Comparison of ENCODE assay signal across 12 cellular contexts in the genomic region with DNA sequence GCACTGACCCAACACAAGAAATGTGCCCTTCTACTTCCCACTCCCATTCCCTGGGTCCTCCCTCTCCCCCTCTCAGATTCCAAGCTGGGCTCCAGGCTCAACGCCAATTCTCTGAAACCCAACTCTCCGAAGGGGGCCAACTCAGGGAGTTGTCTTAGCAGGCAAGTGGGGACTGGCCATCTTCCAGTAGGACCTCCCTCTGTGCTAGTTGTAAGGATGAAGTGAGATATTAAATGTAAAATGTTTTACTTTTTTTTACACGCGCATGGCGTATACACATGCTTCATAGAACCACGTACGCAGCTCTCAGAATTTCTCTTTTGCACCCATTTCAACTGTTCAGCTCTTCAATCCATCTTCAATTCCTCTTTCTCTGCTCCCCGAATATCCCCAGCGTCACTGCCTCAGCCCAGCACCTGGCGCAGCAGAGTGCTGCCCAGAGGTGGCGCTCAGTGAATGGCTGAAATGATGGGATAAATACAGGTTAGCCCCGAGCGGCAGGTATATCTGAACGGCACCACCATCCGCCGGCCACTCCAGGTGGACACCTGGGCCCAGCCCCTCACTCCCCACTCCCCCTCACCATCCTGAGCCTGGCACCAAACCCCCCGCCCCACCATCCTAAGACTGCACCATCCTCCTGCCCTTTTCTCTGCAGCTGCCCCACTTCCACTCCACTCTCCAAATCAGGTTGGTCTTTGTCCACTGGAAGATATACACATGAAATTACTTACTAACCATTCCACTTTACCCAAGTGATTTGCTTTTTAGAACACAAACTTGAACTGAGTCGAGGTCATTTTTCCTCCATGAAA. TPM values are rescaled to one million over a fixed set of nuclear protein-coding genes. Genes with fewer than 3 reads are reported as not detected.
DNase-seq lines count a peak whose midpoint lies in the region; ATAC-seq, FAIRE-seq and TF ChIP-seq lines count a peak whose summit lies in the region.
"Had no signal": no experiment of that assay in that cellular context is flagged by ENCODE, and none has a peak within 500 bp of the region (broad histone marks: within the 10 kb centered on the region; RNA-seq: fewer than 3 reads in every experiment).

No MANE protein-coding gene starts in this region.

- no peak for FAIRE-seq in keratinocyte (lab: Jason Lieb, UNC)

- H3K9me2 ChIP-seq in SK-N-SH, result no peaks in the 10 kb centered on the region

- peaks cover 41% of the 10 kb centered on the region for H3K27me3 ChIP-seq in SK-N-SH (ENCODE audit: insufficient read depth)
- H3K27me3 ChIP-seq in keratinocyte (ENCODE audit: control insufficient read depth, extremely low read depth, insufficient read depth, low read length), result peaks cover 45% of the 10 kb centered on the region
- H3K27me3 ChIP-seq: vagina had no signal

- no peak overlapping the region for H3K4me3 Mint-ChIP-seq in activated naive CD8-positive, alpha-beta T cell
- H3K4me3 Mint-ChIP-seq in activated naive CD8-positive, alpha-beta T cell treated with anti-CD3 and anti-CD28 coated beads, Interleukin-2, amount 50 U/mL, for 24 hours, result no peak overlapping the region
- no peak overlapping the region for H3K4me3 Mint-ChIP-seq in activated CD8-positive, alpha-beta T cell treated with anti-CD3 and anti-CD28 coated beads for 36 hours

- H3K4me1 ChIP-seq in SK-N-SH (ENCODE audit: control insufficient read depth in 1 of 2, insufficient read depth in 2 of 2, low read depth in 1 of 2, low read length in 1 of 2) (peaks cover 0 to 21% of the 10 kb centered on the region in 2 experiments; a peak in 2 of 4 replicates), keratinocyte (ENCODE audit: control insufficient read depth, extremely low read depth, insufficient read depth, low read length) (no peaks in the 10 kb centered on the region)

- H3K4me2 ChIP-seq in SK-N-SH (no peak overlapping the region), keratinocyte (ENCODE audit: control insufficient read depth, extremely low read depth, insufficient read depth, low read depth, low read length) (no peak overlapping the region)

- 75% methylated on average over 18 of the region's 18 CpGs for WGBS in SK-N-SH (ENCODE audit: low lambda C conversion rate)

- dilution Hi-C loops in keratinocyte (cut with MboI; ENCODE audit: extremely low pct_ligation_motif_present, low sequenced_read_pairs), result no loop called here

- H3K36me3 Mint-ChIP-seq in activated naive CD8-positive, alpha-beta T cell, result no peaks in the 10 kb centered on the region
- H3K36me3 Mint-ChIP-seq in activated naive CD8-positive, alpha-beta T cell treated with anti-CD3 and anti-CD28 coated beads, Interleukin-2, amount 50 U/mL, for 24 hours (ENCODE audit: low read depth), result no peaks in the 10 kb centered on the region
- H3K36me3 Mint-ChIP-seq in activated CD8-positive, alpha-beta T cell treated with anti-CD3 and anti-CD28 coated beads for 36 hours (ENCODE audit: low read depth), result no peaks in the 10 kb centered on the region

- H3K4me3 ChIP-seq in SK-N-SH (ENCODE audit: low read depth in 2 of 2, low read length in 1 of 2), result no peak overlapping the region
- no peak overlapping the region for H3K4me3 ChIP-seq in keratinocyte (ENCODE audit: control insufficient read depth in 2 of 3, extremely low read depth in 1 of 3, insufficient read depth in 2 of 3, low read depth in 1 of 3, low read length in 3 of 3)
- H3K4me3 ChIP-seq: heart left ventricle, vagina had no signal

- intact Hi-C loops in activated CD8-positive, alpha-beta T cell treated with anti-CD3 and anti-CD28 coated beads for 36 hours (cut with micrococcal nuclease), result no loop called here

- no peaks in the 10 kb centered on the region for H3K36me3 ChIP-seq in SK-N-SH (replicated peaks in 1 of 2; ENCODE audit: control insufficient read depth in 1 of 2, insufficient read depth in 2 of 2, low read length in 1 of 2)
- no peaks in the 10 kb centered on the region for H3K36me3 ChIP-seq in keratinocyte (ENCODE audit: control insufficient read depth in 2 of 2, extremely low read depth in 1 of 2, insufficient read depth in 2 of 2, low read length in 2 of 2)
- H3K36me3 ChIP-seq: heart left ventricle, vagina had no signal

- no peaks in the 10 kb centered on the region for H3K9me3 Mint-ChIP-seq in activated naive CD8-positive, alpha-beta T cell (ENCODE audit: low read depth)
- no peaks in the 10 kb centered on the region for H3K9me3 Mint-ChIP-seq in activated naive CD8-positive, alpha-beta T cell treated with anti-CD3 and anti-CD28 coated beads, Interleukin-2, amount 50 U/mL, for 24 hours
- H3K9me3 Mint-ChIP-seq in activated CD8-positive, alpha-beta T cell treated with anti-CD3 and anti-CD28 coated beads for 36 hours, result no peaks in the 10 kb centered on the region

- CTCF ChIA-PET in SK-N-SH (lab: Yijun Ruan, JAX), result interaction anchor here (0.7 to 4.6 kb wide), 14 partner anchors 7 to 187 kb away, joined by 3 to 20 read pairs (median 4); no protein-coding TSS in a partner anchor
- CTCF ChIA-PET in activated CD8-positive, alpha-beta T cell treated with anti-CD3 and anti-CD28 coated beads for 36 hours (lab: Charles Lee), result interaction anchor here (1.3 kb wide), 1 partner anchor 372 kb away, joined by 3 read pairs; no protein-coding TSS in a partner anchor

- no peak overlapping the region for H3K9ac ChIP-seq in SK-N-SH
- H3K9ac ChIP-seq in keratinocyte (ENCODE audit: control insufficient read depth, extremely low read depth, insufficient read depth, low read length), result no peak overlapping the region

- peaks cover 17% of the 10 kb centered on the region for H3K4me1 Mint-ChIP-seq in activated naive CD8-positive, alpha-beta T cell (ENCODE audit: low read depth)
- peaks cover 9% of the 10 kb centered on the region for H3K4me1 Mint-ChIP-seq in activated naive CD8-positive, alpha-beta T cell treated with anti-CD3 and anti-CD28 coated beads, Interleukin-2, amount 50 U/mL, for 24 hours
- peaks cover 8% of the 10 kb centered on the region for H3K4me1 Mint-ChIP-seq in activated CD8-positive, alpha-beta T cell treated with anti-CD3 and anti-CD28 coated beads for 36 hours (ENCODE audit: low read depth)

- no peak for TF ChIP-seq EP300 in SK-N-SH (IDR thresholded peaks at IDR 0.05; ENCODE audit: borderline replicate concordance in 1 of 2, low read depth in 1 of 2, low read length in 1 of 2)

- POLR2A ChIA-PET in SK-N-SH (lab: Yijun Ruan, JAX), result interaction anchor here (1.3 to 1.5 kb wide), 3 partner anchors 29 to 42 kb away, joined by 3 to 6 read pairs (median 3); no protein-coding TSS in a partner anchor
- POLR2A ChIA-PET in activated CD8-positive, alpha-beta T cell treated with anti-CD3 and anti-CD28 coated beads for 36 hours (lab: Charles Lee), result no interaction called here

- no peak for DNase-seq in activated naive CD8-positive, alpha-beta T cell treated with anti-CD3 and anti-CD28 coated beads, Interleukin-2, amount 50 U/mL, for 24 hours
- DNase-seq in SK-N-SH (no peak), keratinocyte (ENCODE audit: low read depth, low spot score) (no peak), hypothalamus (lab: John Stamatoyannopoulos, UW) (no peak)
- no peak for DNase-seq in activated CD8-positive, alpha-beta T cell treated with anti-CD3 and anti-CD28 coated beads for 36 hours
- DNase-seq: activated CD8-positive, alpha-beta memory T cell treated with anti-CD3 and anti-CD28 coated beads, Interleukin-2, amount 50 U/mL, for 48 hours; heart left ventricle; NCI-H1436 treated with DMSO at 0.1 percent for 48 hours had no signal

- H2AFZ ChIP-seq in SK-N-SH (ENCODE audit: low read depth) (no peak overlapping the region), keratinocyte (ENCODE audit: control insufficient read depth, low read length) (no peak overlapping the region)

- H4K20me1 ChIP-seq in SK-N-SH (ENCODE audit: insufficient read depth), result no peaks in the 10 kb centered on the region
- no peaks in the 10 kb centered on the region for H4K20me1 ChIP-seq in keratinocyte (ENCODE audit: control insufficient read depth, extremely low read depth, insufficient read depth, low read length)

- no peaks in the 10 kb centered on the region for H3K9me1 ChIP-seq in keratinocyte (ENCODE audit: control insufficient read depth, extremely low read depth, insufficient read depth, low read length)

- H3K27ac Mint-ChIP-seq in activated naive CD8-positive, alpha-beta T cell, result peak overlapping the region; percentile 16
- H3K27ac Mint-ChIP-seq in activated naive CD8-positive, alpha-beta T cell treated with anti-CD3 and anti-CD28 coated beads, Interleukin-2, amount 50 U/mL, for 24 hours, result no peak overlapping the region
- no peak overlapping the region for H3K27ac Mint-ChIP-seq in activated CD8-positive, alpha-beta T cell treated with anti-CD3 and anti-CD28 coated beads for 36 hours

- no peaks in the 10 kb centered on the region for H3K79me2 ChIP-seq in SK-N-SH (ENCODE audit: insufficient read depth)
- H3K79me2 ChIP-seq in keratinocyte (ENCODE audit: control insufficient read depth, insufficient read depth, low read length), result no peaks in the 10 kb centered on the region

- H3K9me3 ChIP-seq in SK-N-SH (no peaks in the 10 kb centered on the region), keratinocyte (ENCODE audit: control insufficient read depth, low read depth, low read length) (no peaks in the 10 kb centered on the region)
- H3K9me3 ChIP-seq: heart left ventricle, vagina had no signal

- ATAC-seq in activated naive CD8-positive, alpha-beta T cell treated with anti-CD3 and anti-CD28 coated beads, Interleukin-2, amount 50 U/mL, for 24 hours, result no peak
- ATAC-seq in GM18867 (IDR thresholded peaks at IDR 0.05; ENCODE audit: unreplicated experiment) (no peak), GM21423 (IDR thresholded peaks at IDR 0.05; ENCODE audit: unreplicated experiment) (no peak)
- no peak for ATAC-seq in activated CD8-positive, alpha-beta T cell treated with anti-CD3 and anti-CD28 coated beads for 36 hours

- no peaks in the 10 kb centered on the region for H3F3A ChIP-seq in SK-N-SH (replicated peaks; ENCODE audit: insufficient read depth)

- no peak overlapping the region for H3K27ac ChIP-seq in SK-N-SH (ENCODE audit: low read depth in 2 of 2, low read length in 1 of 2)
- H3K27ac ChIP-seq in keratinocyte (ENCODE audit: control insufficient read depth, insufficient read depth, low read length), result no peak overlapping the region
- H3K27ac ChIP-seq: heart left ventricle, vagina had no signal

- H3K27me3 Mint-ChIP-seq in activated naive CD8-positive, alpha-beta T cell, result peaks cover 12% of the 10 kb centered on the region
- H3K27me3 Mint-ChIP-seq in activated naive CD8-positive, alpha-beta T cell treated with anti-CD3 and anti-CD28 coated beads, Interleukin-2, amount 50 U/mL, for 24 hours, result peaks cover 38% of the 10 kb centered on the region
- peaks cover 27% of the 10 kb centered on the region for H3K27me3 Mint-ChIP-seq in activated CD8-positive, alpha-beta T cell treated with anti-CD3 and anti-CD28 coated beads for 36 hours

- TF ChIP-seq RAD21 in SK-N-SH (IDR thresholded peaks at IDR 0.05; ENCODE audit: low read length), result peak; percentile 35

- TF ChIP-seq CTCF in SK-N-SH (IDR thresholded peaks at IDR 0.05), result no peak
- TF ChIP-seq CTCF in keratinocyte (optimal IDR thresholded peaks at IDR 0.05 in 1 of 3, IDR thresholded peaks at IDR 0.05 in 1 of 3, conservative IDR thresholded peaks at IDR 0.05 in 1 of 3; ENCODE audit: extremely low read depth in 1 of 3, insufficient read depth in 2 of 3, low read length in 3 of 3), result peak in 2 of 3 experiments; percentile 32 to 54
- TF ChIP-seq CTCF in activated CD8-positive, alpha-beta T cell treated with anti-CD3 and anti-CD28 coated beads for 36 hours (IDR thresholded peaks at IDR 0.05), result no peak

RNA-seq across cellular contexts. Expression of gene TNRC6C, which starts 43.9 kb away (rescaled TPM):
- polyA plus RNA-seq in SK-N-SH (2012; rRNA removed) (1.6 and 2.2 TPM in 2 replicates), keratinocyte (0.34 to 0.95 TPM (median 0.36 TPM) in 3 replicates)
- 1.6 and 1.9 TPM in 2 replicates for polyA plus RNA-seq in SK-N-SH (2012; cell fraction: cytosol; rRNA removed)
- polyA plus RNA-seq in SK-N-SH (2012; cell fraction: nucleus; rRNA removed), result 6.2 and 6.7 TPM in 2 replicates
- 1.1 TPM for polyA plus RNA-seq in keratinocyte (2011; ENCODE audit: low read depth)
- 0.15 and 0.25 TPM in 2 replicates for polyA plus RNA-seq in keratinocyte (2011; cell fraction: cytosol; rRNA removed)
- polyA plus RNA-seq in keratinocyte (2011; cell fraction: nucleus; rRNA removed), result 1.3 and 1.4 TPM in 2 replicates
- 0.78 and 1.1 TPM in 2 replicates for polyA plus RNA-seq in keratinocyte (2012; ENCODE audit: low replicate concordance)
- 1.6 to 5.5 TPM (median 3.2 TPM) in 3 replicates for polyA minus RNA-seq in keratinocyte
- 5.6 TPM for polyA minus RNA-seq in keratinocyte (2011; cell fraction: cytosol; rRNA and poly(A)+ RNA removed)
- 1.6 and 3.4 TPM in 2 replicates for polyA minus RNA-seq in keratinocyte (2011; cell fraction: nucleus; rRNA and poly(A)+ RNA removed)
- total RNA-seq in activated CD8-positive, alpha-beta T cell treated with anti-CD3 and anti-CD28 coated beads for 36 hours, result 10 to 100 TPM; 26.4 to 26.6 TPM

Comparison
In these comparisons a context has a peak if more than half of its experiments do, and no peak if none do; other contexts are left out.
1. CTCF ChIP-seq: peak in keratinocyte (2 of 3); none in SK-N-SH (single experiment) and activated CD8-positive, alpha-beta T cell treated with anti-CD3 and anti-CD28 coated beads for 36 hours (single experiment).